8 cellular contexts compared by ENCODE assay signal in genomic region chr19:38647368-38647965, GRCh38. TPM values are rescaled to one million over a fixed set of nuclear protein-coding genes. Genes with fewer than 3 reads are reported as not detected.
DNase-seq lines count a peak whose midpoint lies in the region; ATAC-seq and TF ChIP-seq lines count a peak whose summit lies in the region.

TSS of gene ACTN4 (plus strand) at chr19:38647649. CDS start at chr19:38647746, 97 bp downstream.

- TF ChIP-seq CTCF in PC-3 (conservative IDR thresholded peaks at IDR 0.05; ENCODE audit: low read depth, low read length) = no peak

- H3K4me1 Mint-ChIP-seq in activated T-cell treated with anti-CD3 and anti-CD28 coated beads, Interleukin-2, amount 50 U/mL, for 24 hours (ENCODE audit: low read depth) = peaks cover 42% of the 10 kb centered on the region

- H3K27ac Mint-ChIP-seq in activated T-cell treated with anti-CD3 and anti-CD28 coated beads, Interleukin-2, amount 50 U/mL, for 24 hours = peak within 1 kb of the TSS; percentile 90

- H3K4me1 ChIP-seq in PC-3 (ENCODE audit: insufficient read depth, low read length) (peaks cover 20% of the 10 kb centered on the region), mucosa of stomach (ENCODE audit: control insufficient read depth, insufficient read depth, low read length) (peaks cover 47% of the 10 kb centered on the region)

- H3K4me3 ChIP-seq in Jurkat, Clone E6-1 (ENCODE audit: low read length) = peak within 1 kb of the TSS; percentile 83
- H3K4me3 ChIP-seq in PC-3 (ENCODE audit: low read length) = peak within 1 kb of the TSS; percentile 99
- peak within 1 kb of the TSS; percentile 62 for H3K4me3 ChIP-seq in mucosa of stomach (ENCODE audit: low read length)

- peak; percentile 89 for TF ChIP-seq POLR2A in erythroblast (IDR thresholded peaks at IDR 0.05; ENCODE audit: low read length)

- no peak within 1 kb of the TSS for H2AFZ ChIP-seq in PC-3 (ENCODE audit: low read length)

- no peaks in the 10 kb centered on the region for H3K9me2 ChIP-seq in PC-3 (replicated peaks; ENCODE audit: low read length)

- H3K36me3 ChIP-seq in PC-3 (ENCODE audit: low read depth, low read length) (peaks cover 10% of the 10 kb centered on the region; the same call in 1 of the 2 replicates), mucosa of stomach (ENCODE audit: control insufficient read depth, insufficient read depth, low read length) (no peaks in the 10 kb centered on the region)

- no peaks in the 10 kb centered on the region for H3K27me3 ChIP-seq in PC-3 (ENCODE audit: low read length)
- no peaks in the 10 kb centered on the region for H3K27me3 ChIP-seq in mucosa of stomach (ENCODE audit: control insufficient read depth, insufficient read depth, low read length)

- H3K9me3 ChIP-seq in PC-3 (ENCODE audit: low read length) (no peaks in the 10 kb centered on the region), mucosa of stomach (ENCODE audit: control insufficient read depth, low read length) (no peaks in the 10 kb centered on the region)

- peak within 1 kb of the TSS; percentile 94 for H3K4me2 ChIP-seq in PC-3 (ENCODE audit: low read length)

- H3K4me3 Mint-ChIP-seq in activated T-cell treated with anti-CD3 and anti-CD28 coated beads, Interleukin-2, amount 50 U/mL, for 24 hours = peak within 1 kb of the TSS; percentile 98

- H3K27ac ChIP-seq in PC-3 (ENCODE audit: low read length) = peak within 1 kb of the TSS; percentile 81

- no peaks in the 10 kb centered on the region for H3K9me3 Mint-ChIP-seq in activated T-cell treated with anti-CD3 and anti-CD28 coated beads, Interleukin-2, amount 50 U/mL, for 24 hours

- H3K27me3 Mint-ChIP-seq in activated T-cell treated with anti-CD3 and anti-CD28 coated beads, Interleukin-2, amount 50 U/mL, for 24 hours = peaks cover 7% of the 10 kb centered on the region

- CTCF ChIA-PET in PC-3 (lab: Charles Lee) = interaction anchor here (0.7 to 1.5 kb wide), 2 partner anchors 11 to 13 kb away, joined by 3 to 4 read pairs; no protein-coding TSS in a partner anchor

- intact Hi-C loops in PC-3 (cut with micrococcal nuclease) = loop anchor here (5.0 kb wide), 1 partner anchor 35 kb away; no protein-coding TSS in a partner anchor

- H3K9ac ChIP-seq in PC-3 (ENCODE audit: low read length) (peak within 1 kb of the TSS; percentile 100), mucosa of stomach (ENCODE audit: low read length) (peak within 1 kb of the TSS; percentile 100)

- H3K36me3 Mint-ChIP-seq in activated T-cell treated with anti-CD3 and anti-CD28 coated beads, Interleukin-2, amount 50 U/mL, for 24 hours (ENCODE audit: low read depth) = peaks cover 28% of the 10 kb centered on the region

- peaks cover 43% of the 10 kb centered on the region for H4K20me1 ChIP-seq in PC-3 (ENCODE audit: low read length)

- H3F3A ChIP-seq in PC-3 (ENCODE audit: low read length, unreplicated experiment) = no peaks in the 10 kb centered on the region

- DNase-seq in DMS53 (lab: John Stamatoyannopoulos, UW) (peak; percentile 99), PC-3 (peak; percentile 95), erythroblast (lab: John Stamatoyannopoulos, UW) (peak; percentile 98 to 100)
- peak; percentile 92 for DNase-seq in Jurkat, Clone E6-1 (ENCODE audit: low read depth, low spot score)
- DNase-seq in activated T-cell treated with anti-CD3 and anti-CD28 coated beads, Interleukin-2, amount 50 U/mL, for 24 hours = peak; percentile 100
- peak; percentile 100 for DNase-seq in stimulated activated CD8-positive, alpha-beta memory T cell treated with anti-CD3 and anti-CD28 coated beads, Interleukin-4, amount 100 ng/mL, for 48 hours

- peaks cover 50% of the 10 kb centered on the region for H3K79me2 ChIP-seq in PC-3 (ENCODE audit: low read length)

- POLR2A ChIA-PET in PC-3 (lab: Charles Lee; ENCODE audit: unreplicated experiment) = interaction anchor here (0.6 to 1.3 kb wide), 7 partner anchors 9 to 431 kb away, joined by 3 to 13 read pairs (median 3); no protein-coding TSS in a partner anchor

- peak; percentile 72 for ATAC-seq in GM21619 (IDR thresholded peaks at IDR 0.05; ENCODE audit: unreplicated experiment)
- ATAC-seq in PC-3 = peak; percentile 40

- BruUV-seq in PC-3 (replicated peaks; lab: Mats Ljungman, UMichigan) = no TSS peak

RNA-seq across cellular contexts. Expression of gene ACTN4, which starts in this region (rescaled TPM):
- 222 TPM for polyA plus RNA-seq in Jurkat, Clone E6-1 (2012; ENCODE audit: insufficient read depth, insufficient read length)
- 382 and 397 TPM in 2 replicates for total RNA-seq in PC-3 (2014; rRNA removed)

Comparison
In these comparisons a context has a peak if more than half of its experiments do, and no peak if none do; other contexts are left out.
1. Peak in every context shown above with its lines: DNase-seq, ATAC-seq, H3K4me3 ChIP-seq and H3K27ac ChIP-seq.